ENCODE assay signal across 31 cellular contexts in genomic region chr3:154280161-154280560, GRCh38.
"Had no signal": no experiment of that assay in that cellular context is flagged by ENCODE, and none has a peak within 500 bp of the region (broad histone marks: within the 10 kb centered on the region; RNA-seq: fewer than 3 reads in every experiment).

No MANE protein-coding gene starts in this region.

- DNase-seq: activated CD4-positive, alpha-beta T cell treated with anti-CD3 and anti-CD28 coated beads for 36 hours; activated CD4-positive, alpha-beta T cell treated with anti-CD3 and anti-CD28 coated beads, Interleukin-2, amount 10 ng/mL, durations not matched to agents 7 days and 5 days; activated CD4-positive, alpha-beta T cell treated with anti-CD3 and anti-CD28 coated beads, Interleukin-2, amount 50 U/mL, for 48 hours; activated CD8-positive, alpha-beta T cell treated with anti-CD3 and anti-CD28 coated beads, Interleukin-2, amount 10 ng/mL, durations not matched to agents 7 days and 5 days; activated gamma-delta T cell; activated naive CD4-positive, alpha-beta T cell treated with anti-CD3 and anti-CD28 coated beads for 36 hours; activated naive CD8-positive, alpha-beta T cell treated with anti-CD3 and anti-CD28 coated beads, Interleukin-2, amount 50 U/mL, for 24 hours; activated T-cell treated with anti-CD3 and anti-CD28 coated beads, Interleukin-2, amount 50 U/mL, for 24 hours; anterior cingulate cortex; caudate nucleus; NCI-H1092 treated with DMSO at 0.1 percent for 48 hours; NCI-H1417; NCI-H146; NCI-H187; NCI-H2081 treated with DMSO at 0.1 percent for 48 hours; NCI-H2227 treated with DMSO at 0.1 percent for 48 hours; NCI-H446; NCI-H524; NCI-H69; NCI-H82; NK-92 treated with Interleukin-12 subunit alpha and Interleukin-12 subunit beta, amount 100 ng/mL, for 24 hours; PC-3; Peyer's patch; RPMI8226; SHP77 treated with DMSO at 0.1 percent for 48 hours; SK-N-SH had no signal

- H3K27ac ChIP-seq: Peyer's patch, SJSA1 had no signal

- H3K4me3 ChIP-seq: K562, Peyer's patch, SJSA1 had no signal

- H3K9ac ChIP-seq: SK-N-SH had no signal

- FAIRE-seq: bronchial epithelial cell, K562, TTC549 had no signal

- H3K9me2 ChIP-seq: SK-N-SH had no signal

- ATAC-seq: activated CD4-positive, alpha-beta T cell treated with anti-CD3 and anti-CD28 coated beads for 36 hours; activated CD4-positive, CD25-positive, alpha-beta regulatory T cell treated with anti-CD3 and anti-CD28 coated beads, Interleukin-2, amount 50 U/mL, for 24 hours; activated CD8-positive, alpha-beta T cell treated with anti-CD3 and anti-CD28 coated beads, Interleukin-2, amount 10 ng/mL, durations not matched to agents 7 days and 5 days; activated naive CD8-positive, alpha-beta T cell treated with anti-CD3 and anti-CD28 coated beads, Interleukin-2, amount 50 U/mL, for 24 hours; K562; PC-3 had no signal

- H3K4me2 ChIP-seq: SK-N-SH had no signal

- H3K4me1 ChIP-seq: Peyer's patch, SJSA1 had no signal

- H3K9me3 ChIP-seq: Peyer's patch, SJSA1, SK-N-SH had no signal

- H3K27me3 ChIP-seq: Peyer's patch, SJSA1 had no signal
